In the genomic region with DNA sequence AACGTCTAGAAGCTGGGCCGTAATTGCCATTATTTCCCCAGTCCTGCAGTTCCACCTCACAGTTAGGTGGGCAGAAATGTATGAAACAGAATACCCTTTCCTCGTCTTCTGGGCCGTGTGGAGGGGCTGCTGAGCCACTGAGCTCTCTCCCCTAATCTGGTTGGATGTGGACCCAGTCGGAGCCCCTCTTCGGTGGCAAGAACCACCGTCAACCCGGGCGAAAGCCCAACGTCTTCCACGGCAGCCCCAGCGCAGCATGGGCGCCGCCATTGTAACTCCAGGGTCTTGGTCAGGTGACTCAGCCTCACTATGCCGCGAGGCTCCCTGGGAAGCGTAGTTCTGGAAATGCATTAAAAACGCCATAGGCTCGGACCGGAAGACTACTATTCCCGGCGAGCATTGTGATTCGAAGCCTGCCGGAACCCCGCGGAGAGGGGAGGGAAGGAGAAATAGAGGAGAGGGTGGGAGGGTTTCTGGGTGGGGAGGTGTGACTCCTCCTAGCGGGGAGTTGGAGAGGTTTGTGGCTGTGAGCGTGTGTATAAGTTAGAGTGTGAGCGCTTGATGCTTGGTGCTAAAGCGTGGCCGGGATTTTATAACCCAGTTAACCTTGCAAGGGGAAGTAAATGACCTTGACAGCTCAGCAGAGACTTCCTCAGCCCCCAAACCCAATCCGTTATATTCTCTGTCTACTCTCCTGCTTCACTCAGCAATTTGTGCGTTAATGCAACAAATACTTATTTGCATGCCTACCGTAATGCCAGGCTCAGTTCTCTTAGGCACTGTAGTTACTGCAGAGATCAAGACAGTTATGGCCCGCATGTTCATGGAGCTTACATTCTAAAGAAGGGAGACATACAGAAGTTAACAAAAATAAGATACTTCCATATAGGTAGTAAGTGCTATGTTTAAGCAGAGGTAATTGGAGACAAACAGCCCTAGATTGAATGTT, we compare ENCODE assay signal across 8 cellular contexts.
DNase-seq lines count a peak whose midpoint lies in the region; ATAC-seq lines count a peak whose summit lies in the region.

A gene with protein sequence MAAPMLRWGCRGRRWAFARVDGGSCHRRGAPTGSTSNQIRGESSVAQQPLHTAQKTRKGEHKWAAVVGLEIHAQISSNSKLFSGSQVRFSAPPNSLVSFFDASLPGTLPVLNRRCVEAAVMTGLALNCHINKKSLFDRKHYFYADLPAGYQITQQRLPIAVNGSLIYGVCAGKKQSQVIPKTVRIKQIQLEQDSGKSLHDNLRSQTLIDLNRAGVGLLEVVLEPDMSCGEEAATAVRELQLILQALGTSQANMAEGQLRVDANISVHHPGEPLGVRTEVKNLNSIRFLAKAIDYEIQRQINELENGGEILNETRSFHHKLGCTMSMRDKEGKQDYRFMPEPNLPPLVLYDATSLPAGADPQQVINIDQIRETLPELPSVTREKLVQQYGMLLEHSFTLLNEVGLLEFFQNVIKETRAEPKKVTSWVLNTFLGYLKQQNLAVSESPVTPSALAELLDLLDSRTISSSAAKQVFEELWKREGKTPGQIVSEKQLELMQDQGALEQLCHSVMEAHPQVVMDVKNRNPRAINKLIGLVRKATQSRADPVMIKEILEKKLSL (minus strand): TSS at position 295 of the 949 bp plus-strand sequence. CDS start 25 bp downstream, at position 270.

- ATAC-seq in GM19043 (IDR thresholded peaks at IDR 0.05; ENCODE audit: low read depth, unreplicated experiment): peak; percentile 98
- peak; percentile 99 for ATAC-seq in HG03378 (IDR thresholded peaks at IDR 0.05; ENCODE audit: unreplicated experiment)
- peak; percentile 100 for ATAC-seq in activated CD4-positive, CD25-positive, alpha-beta regulatory T cell treated with anti-CD3 and anti-CD28 coated beads, Interleukin-2, amount 50 U/mL, for 24 hours

- DNase-seq in Ammon's horn (ENCODE audit: low spot score) (peak; percentile 98), NCI-H446 treated with DMSO at 0.1 percent for 48 hours (lab: John Stamatoyannopoulos, UW) (peak; percentile 95), cerebellar cortex (ENCODE audit: low spot score) (peak; percentile 99), islet precursor cell (peak; percentile 99)
- DNase-seq in stimulated activated CD4-positive, alpha-beta T cell treated with anti-CD3 and anti-CD28 coated beads, Interleukin-12 subunit alpha, Interleukin-12 subunit beta, amount 100 ng/mL, for 48 hours (ENCODE audit: low read depth in 2 of 3, low spot score in 1 of 3): peak; percentile 80 to 88 (median 88)

Comparison
In these comparisons a context has a peak if more than half of its experiments do, and no peak if none do; other contexts are left out.
1. Peak in every context shown above with its lines: DNase-seq and ATAC-seq.